ENCODE assay signal across 9 cellular contexts in the genomic region with DNA sequence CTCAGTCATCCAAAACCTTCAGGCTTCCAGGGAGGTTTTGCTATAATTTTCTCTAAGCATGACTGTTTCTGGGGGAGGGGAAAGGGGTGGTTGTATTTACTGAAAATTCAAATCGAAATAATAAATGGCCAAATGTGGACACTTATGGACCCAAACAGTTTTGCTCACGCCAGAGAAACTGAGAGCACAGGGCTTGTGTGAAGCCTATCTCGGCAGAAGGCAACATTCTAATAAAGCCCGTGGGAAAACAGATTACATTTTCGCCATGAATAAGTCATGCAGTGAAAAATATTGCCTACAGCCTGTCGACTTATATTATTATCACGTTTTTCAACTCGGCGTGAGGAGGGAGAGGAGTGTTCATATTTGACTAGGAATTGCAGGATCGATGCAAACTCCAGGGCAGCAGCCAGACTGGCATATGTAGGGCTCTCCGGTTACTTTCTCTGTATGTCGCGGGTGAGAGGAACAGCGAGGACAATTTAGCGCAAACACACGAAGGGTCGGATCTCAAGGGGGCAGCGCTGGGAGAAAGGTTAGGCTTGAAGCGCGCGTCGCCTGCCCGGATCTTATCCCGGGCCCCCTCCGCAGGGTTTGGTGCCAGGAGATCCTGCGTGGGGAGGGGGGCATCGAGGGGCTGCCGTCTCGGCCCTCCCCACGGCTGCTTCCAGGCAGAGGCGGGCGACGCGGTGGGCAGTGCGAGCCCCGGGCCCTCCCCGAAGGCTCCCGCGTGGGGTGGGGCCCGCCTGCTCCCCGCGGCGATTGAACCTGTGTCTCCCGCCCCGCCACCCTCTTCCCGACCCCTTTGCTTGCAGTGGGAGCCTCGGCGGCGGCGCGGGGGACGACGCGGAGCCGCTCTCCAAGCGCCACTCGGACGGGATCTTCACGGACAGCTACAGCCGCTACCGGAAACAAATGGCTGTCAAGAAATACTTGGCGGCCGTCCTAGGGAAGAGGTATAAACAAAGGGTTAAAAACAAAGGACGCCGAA. TPM values are rescaled to one million over a fixed set of nuclear protein-coding genes. Genes with fewer than 3 reads are reported as not detected.
DNase-seq lines count a peak whose midpoint lies in the region; ATAC-seq, FAIRE-seq and TF ChIP-seq lines count a peak whose summit lies in the region.
"Had no signal": no experiment of that assay in that cellular context is flagged by ENCODE, and none has a peak within 500 bp of the region (broad histone marks: within the 10 kb centered on the region; RNA-seq: fewer than 3 reads in every experiment).

No MANE protein-coding gene starts in this region.

- WGBS in A549 (ENCODE audit: missing lambda C conversion rate) = 39% methylated on average over 34 of the region's 65 CpGs
- WGBS in mesodermal cell (ENCODE audit: insufficient coverage in 2 of 2), 2 experiments = 2 to 4% methylated on average over 54 to 58 of the region's 65 CpGs

- H3K27me3 ChIP-seq in H7 (ENCODE audit: control insufficient read depth, insufficient read depth, low read length) (peaks cover 88% of the 10 kb centered on the region), adipocyte (replicated peaks; ENCODE audit: control insufficient read depth, insufficient read depth, low read length) (peaks cover 85% of the 10 kb centered on the region)

- POLR2A ChIA-PET in A549 (lab: Yijun Ruan, JAX) = no interaction called here

- no peak for TF ChIP-seq POLR2A in A549 (IDR thresholded peaks at IDR 0.05; ENCODE audit: low read length)

- no peak for ATAC-seq in A549

- no peak for FAIRE-seq in A549 (lab: Jason Lieb, UNC)

- no peak for TF ChIP-seq CTCF in A549 (IDR thresholded peaks at IDR 0.05)

- H3K4me2 ChIP-seq in A549 = peak overlapping the region; percentile 84

- no peak overlapping the region for H3K27ac ChIP-seq in A549
- no peak overlapping the region for H3K27ac ChIP-seq in mesodermal cell (ENCODE audit: low read depth, low read length, severe bottlenecking)
- H3K27ac ChIP-seq: SK-N-MC had no signal

- TF ChIP-seq RAD21 in A549 (conservative IDR thresholded peaks at IDR 0.05 in 1 of 2, IDR thresholded peaks at IDR 0.05 in 1 of 2) = no peak

- no peak overlapping the region for H3K4me3 ChIP-seq in A549
- H3K4me3 ChIP-seq in H7 (ENCODE audit: insufficient read depth, low read depth, low read length) = peak overlapping the region; percentile 25
- H3K4me3 ChIP-seq in adipocyte (ENCODE audit: low read length) = peak overlapping the region; percentile 71
- peak overlapping the region; percentile 30 for H3K4me3 ChIP-seq in mesodermal cell (ENCODE audit: extremely low read depth, insufficient read depth, low read length, poor library complexity, severe bottlenecking)
- H3K4me3 ChIP-seq: SK-N-MC had no signal

- TF ChIP-seq EP300 in A549 (IDR thresholded peaks at IDR 0.05) = no peak

- CTCF ChIA-PET in A549 (lab: Yijun Ruan, JAX) = no interaction called here

- H3K9me3 ChIP-seq in A549 (no peaks in the 10 kb centered on the region), adipocyte (ENCODE audit: control insufficient read depth, low read length) (no peaks in the 10 kb centered on the region), mesodermal cell (ENCODE audit: control insufficient read depth, low read length) (no peaks in the 10 kb centered on the region)

- no peak for DNase-seq in A549 (ENCODE audit: low read depth in 1 of 2, low spot score in 1 of 2)
- DNase-seq in H7 = peak; percentile 71
- DNase-seq in adipocyte (ENCODE audit: low read depth) = peak; percentile 21
- DNase-seq in activated effector memory CD4-positive, alpha-beta T cell treated with anti-CD3 and anti-CD28 coated beads, Interleukin-2, amount 50 U/mL, for 16 hours = no peak
- no peak for DNase-seq in HUDEP-2 (lab: John Stamatoyannopoulos, UW; ENCODE audit: unreplicated experiment in 76 of 76)
- DNase-seq in NCI-H526 treated with DMSO at 0.1 percent for 48 hours (lab: John Stamatoyannopoulos, UW) = no peak
- DNase-seq in RPMI8226 = no peak

- no peak overlapping the region for H3K9ac ChIP-seq in adipocyte (ENCODE audit: low read length)

- H3K36me3 ChIP-seq in H7 (replicated peaks; ENCODE audit: control insufficient read depth, insufficient read depth, low read length) (no peaks in the 10 kb centered on the region), adipocyte (ENCODE audit: control insufficient read depth, insufficient read depth, low read length, severe bottlenecking) (no peaks in the 10 kb centered on the region), mesodermal cell (ENCODE audit: control insufficient read depth, insufficient read depth, low read length) (no peaks in the 10 kb centered on the region)

- H3K4me1 ChIP-seq in A549 (peaks cover 9% of the 10 kb centered on the region; the same call in 1 of the 3 replicates), adipocyte (ENCODE audit: control insufficient read depth, insufficient read depth, low read length) (peaks cover 4% of the 10 kb centered on the region), mesodermal cell (ENCODE audit: control insufficient read depth, insufficient read depth, low read length, poor library complexity, severe bottlenecking) (peaks cover 30% of the 10 kb centered on the region)

TF ChIP-seq in A549, 52 proteins besides CTCF, POLR2A, EP300 and RAD21:
- TF ChIP-seq POLR2AphosphoS2 (conservative IDR thresholded peaks at IDR 0.05; ENCODE audit: low read length) = no peak
- TF ChIP-seq CBX8 (IDR thresholded peaks at IDR 0.05) = peak; percentile 25; the same call in 1 of the 2 replicates
- no peak for TF ChIP-seq HEYL (CRISPR knock-in tag; IDR thresholded peaks at IDR 0.05)

RNA-seq across cellular contexts. Expression of gene ADCYAP1, which starts 4.3 kb away (rescaled TPM):
- polyA plus RNA-seq in A549 (2011; rRNA removed) (not detected in 2 replicates), A549 (2017; fragmentation: RNase III; extraction: RNeasy Plus Mini Kit Qiagen cat#74134 plus additional on column Dnase treatment) (not detected in 3 replicates)
- polyA plus RNA-seq in A549 (2012; cell fraction: cytosol; rRNA removed) = not detected in 2 replicates
- not detected in 2 replicates for polyA plus RNA-seq in A549 (2012; cell fraction: nucleus; rRNA removed)
- not detected in 2 replicates for polyA minus RNA-seq in A549 (2011; rRNA and poly(A)+ RNA removed)
- not detected in 2 replicates for total RNA-seq in H7 (2014; rRNA removed; shearing (Covaris generic))
- 2.7 TPM for polyA plus RNA-seq in mesodermal cell (2013, experiment 1 of 2)
- polyA plus RNA-seq in mesodermal cell (2013, experiment 2 of 2) = 2.8 TPM

Comparison
In these comparisons a context has a peak if more than half of its experiments do, and no peak if none do; other contexts are left out.
1. DNase-seq: peak in H7 (single experiment) and adipocyte (single experiment); none in A549 (0 of 2), activated effector memory CD4-positive, alpha-beta T cell treated with anti-CD3 and anti-CD28 coated beads, Interleukin-2, amount 50 U/mL, for 16 hours (single experiment), HUDEP-2 (0 of 76), NCI-H526 treated with DMSO at 0.1 percent for 48 hours (single experiment) and RPMI8226 (single experiment).